ENCODE assay signal across 11 cellular contexts in the genomic region with DNA sequence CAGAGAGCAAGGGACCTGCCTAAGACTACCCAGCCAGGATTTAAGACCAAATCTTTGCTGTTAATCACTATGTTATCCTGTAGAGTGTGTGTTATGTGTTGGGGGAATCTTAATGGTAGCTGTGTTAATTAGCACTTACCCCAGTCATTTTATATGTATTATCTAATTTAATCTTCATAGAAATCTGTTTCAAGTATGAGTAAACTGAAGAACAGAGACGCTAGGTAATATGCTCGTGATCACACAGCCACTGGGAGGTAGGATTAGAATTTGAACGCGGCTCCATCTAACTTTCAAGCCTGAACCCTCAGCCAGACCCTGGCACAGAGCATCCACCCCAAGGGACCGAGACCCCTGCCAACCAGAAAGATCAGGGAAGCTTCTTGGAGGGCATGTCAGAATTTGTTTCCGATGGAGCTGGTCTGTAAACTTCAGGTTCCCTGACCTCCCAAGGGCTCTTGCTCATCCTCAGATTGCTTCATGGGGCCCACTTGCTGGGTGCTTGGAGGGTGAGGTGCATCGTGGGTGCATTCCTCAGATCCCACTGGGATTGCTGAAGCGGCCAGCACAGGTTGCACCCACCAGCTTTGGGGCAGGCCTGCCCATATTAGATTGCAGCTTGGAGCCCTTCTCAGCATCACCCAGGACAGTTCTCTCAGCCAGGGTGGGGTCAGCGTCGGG.
"Had no signal": no experiment of that assay in that cellular context is flagged by ENCODE, and none has a peak within 500 bp of the region (broad histone marks: within the 10 kb centered on the region; RNA-seq: fewer than 3 reads in every experiment).

No MANE protein-coding gene starts in this region.

- H3K9me3 Mint-ChIP-seq: naive thymus-derived CD8-positive, alpha-beta T cell; stimulated activated naive CD8-positive, alpha-beta T cell treated with anti-CD3 and anti-CD28 coated beads, Interleukin-15, amount 100 ng/mL, for 72 hours had no signal

- DNase-seq: activated CD4-positive, alpha-beta T cell treated with anti-CD3 and anti-CD28 coated beads for 48 hours; activated naive CD4-positive, alpha-beta T cell treated with anti-CD3 and anti-CD28 coated beads, Interleukin-2, amount 50 U/mL, for 16 hours; amniotic stem cell; body of pancreas; cerebellar nuclear complex; dermis blood vessel endothelial cell; mucosa of descending colon; naive thymus-derived CD8-positive, alpha-beta T cell; stimulated activated CD4-positive, alpha-beta T cell treated with anti-CD3 and anti-CD28 coated beads, Interleukin-4, amount 100 ng/mL, for 1 hour; stimulated activated naive CD8-positive, alpha-beta T cell treated with anti-CD3 and anti-CD28 coated beads, Interleukin-15, amount 100 ng/mL, for 72 hours had no signal

- ATAC-seq: body of pancreas; mucosa of descending colon; naive thymus-derived CD8-positive, alpha-beta T cell; stimulated activated naive CD8-positive, alpha-beta T cell treated with anti-CD3 and anti-CD28 coated beads, Interleukin-15, amount 100 ng/mL, for 72 hours had no signal

- H3K9me3 ChIP-seq: body of pancreas, mucosa of descending colon, vagina had no signal

- H3K4me3 Mint-ChIP-seq: naive thymus-derived CD8-positive, alpha-beta T cell; stimulated activated naive CD8-positive, alpha-beta T cell treated with anti-CD3 and anti-CD28 coated beads, Interleukin-15, amount 100 ng/mL, for 72 hours had no signal

- H3K27me3 ChIP-seq: body of pancreas, vagina had no signal

- H3K4me3 ChIP-seq: body of pancreas, mucosa of descending colon, vagina had no signal

- H3K4me1 Mint-ChIP-seq: stimulated activated naive CD8-positive, alpha-beta T cell treated with anti-CD3 and anti-CD28 coated beads, Interleukin-15, amount 100 ng/mL, for 72 hours had no signal

- H3K36me3 ChIP-seq: vagina had no signal

- H3K27me3 Mint-ChIP-seq: naive thymus-derived CD8-positive, alpha-beta T cell; stimulated activated naive CD8-positive, alpha-beta T cell treated with anti-CD3 and anti-CD28 coated beads, Interleukin-15, amount 100 ng/mL, for 72 hours had no signal
